ENCODE assay signal across 8 cellular contexts in genomic region chr15:88913017-88913849, GRCh38. TPM values are rescaled to one million over a fixed set of nuclear protein-coding genes. Genes with fewer than 3 reads are reported as not detected.
DNase-seq lines count a peak whose midpoint lies in the region; ATAC-seq, FAIRE-seq and TF ChIP-seq lines count a peak whose summit lies in the region.

TSS of gene MFGE8 (minus strand) at chr15:88913379. CDS start at chr15:88913319, 60 bp downstream.

- peak; percentile 85 for DNase-seq in DND-41
- DNase-seq in T1000 (lab: John Stamatoyannopoulos, UW) = peak; percentile 44
- DNase-seq in astrocyte (ENCODE audit: low read depth) = peak; percentile 57
- DNase-seq in hepatocyte (ENCODE audit: low spot score) = peak; percentile 90
- DNase-seq in retina = peak; percentile 89
- no peak for DNase-seq in NCI-H1048 (lab: John Stamatoyannopoulos, UW)

- TF ChIP-seq RAD21 in Ishikawa (IDR thresholded peaks at IDR 0.05; ENCODE audit: low read depth) = peak; percentile 1; the same call in 1 of the 2 replicates

- no peaks in the 10 kb centered on the region for H3K9me2 ChIP-seq in hepatocyte (replicated peaks; ENCODE audit: insufficient read depth)

- TF ChIP-seq EP300 in Ishikawa (IDR thresholded peaks at IDR 0.05; ENCODE audit: borderline replicate concordance) = peak; percentile 88

- H4K20me1 ChIP-seq in DND-41 (ENCODE audit: insufficient read depth, low read length) = peaks cover 27% of the 10 kb centered on the region
- H4K20me1 ChIP-seq in astrocyte (ENCODE audit: insufficient read depth, low read length) = peaks cover 39% of the 10 kb centered on the region
- H4K20me1 ChIP-seq in hepatocyte (ENCODE audit: insufficient read depth, poor library complexity, severe bottlenecking) = peaks cover 2% of the 10 kb centered on the region

- H3K79me2 ChIP-seq in DND-41 (ENCODE audit: insufficient read depth, low read length) = peaks cover 48% of the 10 kb centered on the region
- peaks cover 47% of the 10 kb centered on the region for H3K79me2 ChIP-seq in astrocyte (ENCODE audit: insufficient read depth, low read length)
- peaks cover 44% of the 10 kb centered on the region for H3K79me2 ChIP-seq in hepatocyte

- H3K27ac ChIP-seq in DND-41 (ENCODE audit: low read length) (peak within 1 kb of the TSS; percentile 93), astrocyte (ENCODE audit: low read depth, low read length) (peak within 1 kb of the TSS; percentile 88), hepatocyte (peak within 1 kb of the TSS; percentile 94)

- H3K9me3 Mint-ChIP-seq in astrocyte (ENCODE audit: unreplicated experiment) = peaks cover 2% of the 10 kb centered on the region

- peaks cover 40% of the 10 kb centered on the region for H3K36me3 ChIP-seq in DND-41 (ENCODE audit: insufficient read depth, low read length)
- H3K36me3 ChIP-seq in astrocyte (ENCODE audit: insufficient read depth, low read length) = peaks cover 12% of the 10 kb centered on the region
- no peaks in the 10 kb centered on the region for H3K36me3 ChIP-seq in hepatocyte (replicated peaks; ENCODE audit: insufficient read depth, low read depth)

- H3K4me3 ChIP-seq in DND-41 (ENCODE audit: low read depth in 1 of 2, low read length in 2 of 2) (peak within 1 kb of the TSS; percentile 73 to 87), astrocyte (ENCODE audit: insufficient read depth, low read depth, low read length) (peak within 1 kb of the TSS; percentile 86), hepatocyte (peak within 1 kb of the TSS; percentile 91)

- H3K4me1 Mint-ChIP-seq in astrocyte (ENCODE audit: low read depth, unreplicated experiment) = peaks cover 41% of the 10 kb centered on the region

- no peaks in the 10 kb centered on the region for H3K27me3 Mint-ChIP-seq in astrocyte (ENCODE audit: low read depth, unreplicated experiment)

- H3K9me3 ChIP-seq in DND-41 (ENCODE audit: insufficient read depth, low read length, severe bottlenecking) (no peaks in the 10 kb centered on the region), astrocyte (ENCODE audit: insufficient read depth, low read depth, low read length) (no peaks in the 10 kb centered on the region), hepatocyte (ENCODE audit: low read depth) (no peaks in the 10 kb centered on the region)

- H3K27ac Mint-ChIP-seq in astrocyte (ENCODE audit: unreplicated experiment) = peak within 1 kb of the TSS; percentile 53

- peak within 1 kb of the TSS; percentile 91 for H3K9ac ChIP-seq in DND-41 (ENCODE audit: low read depth, low read length)
- peak within 1 kb of the TSS; percentile 95 for H3K9ac ChIP-seq in astrocyte (ENCODE audit: low read length)

- peaks cover 9% of the 10 kb centered on the region for H3K36me3 Mint-ChIP-seq in astrocyte (ENCODE audit: low read depth, unreplicated experiment)

- 3% methylated on average over 37 of the region's 67 CpGs for WGBS in hepatocyte (ENCODE audit: low lambda C conversion rate, missing lambda C conversion rate)

- peak within 1 kb of the TSS; percentile 92 for H3K4me3 Mint-ChIP-seq in astrocyte (ENCODE audit: unreplicated experiment)

- peak; percentile 95 for ATAC-seq in DND-41 (ENCODE audit: insufficient read depth, low read depth)
- peak; percentile 83 for ATAC-seq in GM21529 (IDR thresholded peaks at IDR 0.05; ENCODE audit: unreplicated experiment)

- peak within 1 kb of the TSS; percentile 80 for H2AFZ ChIP-seq in DND-41 (ENCODE audit: low read depth, low read length)
- H2AFZ ChIP-seq in astrocyte (ENCODE audit: low read depth, low read length) = peak within 1 kb of the TSS; percentile 54
- peak within 1 kb of the TSS; percentile 64 for H2AFZ ChIP-seq in hepatocyte

- no peak for FAIRE-seq in astrocyte (lab: Jason Lieb, UNC)

- H3K4me1 ChIP-seq in DND-41 (ENCODE audit: insufficient read depth, low read length) (peaks cover 52% of the 10 kb centered on the region), astrocyte (ENCODE audit: insufficient read depth, low read length) (peaks cover 38% of the 10 kb centered on the region), hepatocyte (ENCODE audit: insufficient read depth) (peaks cover 17% of the 10 kb centered on the region)

- H3K4me2 ChIP-seq in DND-41 (ENCODE audit: insufficient read depth, low read length) (peak within 1 kb of the TSS; percentile 85), astrocyte (ENCODE audit: low read length) (peak within 1 kb of the TSS; percentile 100), hepatocyte (peak within 1 kb of the TSS; percentile 77)

- no peaks in the 10 kb centered on the region for H3K27me3 ChIP-seq in DND-41 (ENCODE audit: insufficient read depth, low read length, poor library complexity)
- no peaks in the 10 kb centered on the region for H3K27me3 ChIP-seq in astrocyte (ENCODE audit: insufficient read depth, low read length)
- no peaks in the 10 kb centered on the region for H3K27me3 ChIP-seq in hepatocyte

- peak; percentile 34 for TF ChIP-seq CTCF in DND-41 (IDR thresholded peaks at IDR 0.05; ENCODE audit: borderline replicate concordance, extremely low read depth, low read length, poor library complexity, severe bottlenecking)
- no peak for TF ChIP-seq CTCF in astrocyte (IDR thresholded peaks at IDR 0.05; ENCODE audit: insufficient read depth, low read depth, low read length)
- no peak for TF ChIP-seq CTCF in hepatocyte (IDR thresholded peaks at IDR 0.05; ENCODE audit: poor library complexity)

TF ChIP-seq in Ishikawa, 13 proteins besides CTCF, POLR2A, EP300 and RAD21:
- peak; percentile 44; the same call in 1 of the 2 replicates for TF ChIP-seq USF1 (IDR thresholded peaks at IDR 0.05)
- TF ChIP-seq TCF12 (IDR thresholded peaks at IDR 0.05; ENCODE audit: low read depth) = peak; percentile 88; the same call in 1 of the 2 replicates
- no peak for TF ChIP-seq CREB1 (IDR thresholded peaks at IDR 0.05; ENCODE audit: low read depth)
- TF ChIP-seq EGR1 (IDR thresholded peaks at IDR 0.05) = peak; percentile 76
- peak; percentile 67; the same call in 1 of the 2 replicates for TF ChIP-seq TAF1 (IDR thresholded peaks at IDR 0.05; ENCODE audit: low read depth)
- TF ChIP-seq NFIC (IDR thresholded peaks at IDR 0.05) = peak; percentile 85
- no peak for TF ChIP-seq REST (IDR thresholded peaks at IDR 0.05; ENCODE audit: low read depth)
- TF ChIP-seq TEAD4 (IDR thresholded peaks at IDR 0.05) = peak; percentile 65
- peak; percentile 99 for TF ChIP-seq ZBTB7A (IDR thresholded peaks at IDR 0.05; ENCODE audit: low read depth)
- peak; percentile 67; the same call in 1 of the 2 replicates for TF ChIP-seq FOXM1 (IDR thresholded peaks at IDR 0.05; ENCODE audit: borderline replicate concordance, low read depth)
- peak; percentile 65 for TF ChIP-seq MAX (IDR thresholded peaks at IDR 0.05)

RNA-seq across cellular contexts. Expression of gene MFGE8, which starts in this region (rescaled TPM):
- total RNA-seq in astrocyte (276 and 302 TPM in 2 replicates), hepatocyte (337 and 471 TPM in 2 replicates)
- 569 and 611 TPM in 2 replicates for polyA plus RNA-seq in hepatocyte
